In genomic region chr18:23227729-23228075, GRCh38 we compare ENCODE assay signal across 10 cellular contexts.
A peak's percentile ranks its signal among the peaks of the same experiment; 100 is the strongest.
DNase-seq lines count a peak whose midpoint lies in the region; ATAC-seq and TF ChIP-seq lines count a peak whose summit lies in the region.
"Had no signal": no experiment of that assay in that cellular context is flagged by ENCODE, and none has a peak within 500 bp of the region (broad histone marks: within the 10 kb centered on the region; RNA-seq: fewer than 3 reads in every experiment).

No MANE protein-coding gene starts in this region.

- H3K36me3 ChIP-seq in BLaER1 (no peaks in the 10 kb centered on the region), ascending aorta (no peaks in the 10 kb centered on the region), muscle layer of duodenum (ENCODE audit: control insufficient read depth in 1 of 2, insufficient read depth in 2 of 2, low read length in 2 of 2) (no peaks in the 10 kb centered on the region)

- H3K27ac ChIP-seq in BLaER1 (peak overlapping the region; percentile 68), ascending aorta (peak overlapping the region; percentile 96 to 97), muscle layer of duodenum (ENCODE audit: low read length) (peak overlapping the region; percentile 2)

- H3K9me3 ChIP-seq in BLaER1 (no peaks in the 10 kb centered on the region), ascending aorta (no peaks in the 10 kb centered on the region), muscle layer of duodenum (ENCODE audit: control insufficient read depth in 1 of 2, low read length in 2 of 2) (no peaks in the 10 kb centered on the region)

- H3K27me3 ChIP-seq in BLaER1 (no peaks in the 10 kb centered on the region), ascending aorta (no peaks in the 10 kb centered on the region), muscle layer of duodenum (ENCODE audit: low read depth, low read length) (no peaks in the 10 kb centered on the region)

- no peak for TF ChIP-seq CTCF in ascending aorta (IDR thresholded peaks at IDR 0.05)

- no peaks in the 10 kb centered on the region for H4K20me1 ChIP-seq in BLaER1

- intact Hi-C loops in ascending aorta (cut with DNase I) (loop anchor here (1.0 to 5.0 kb wide), 2 partner anchors 93 to 130 kb away; no protein-coding TSS in a partner anchor), posterior vena cava (cut with DNase I) (no loop called here)

- ATAC-seq in HG02870 (IDR thresholded peaks at IDR 0.05; ENCODE audit: unreplicated experiment): no peak

- DNase-seq in NCI-H1092 (lab: John Stamatoyannopoulos, UW): peak; percentile 88
- DNase-seq in ascending aorta (ENCODE audit: low spot score in 2 of 2): no peak
- DNase-seq in posterior vena cava (ENCODE audit: low spot score): no peak
- no peak for DNase-seq in NCI-H187 (lab: John Stamatoyannopoulos, UW)
- DNase-seq in NCI-H187 treated with DMSO at 0.1 percent for 48 hours (lab: John Stamatoyannopoulos, UW): no peak
- DNase-seq: mesendoderm; stimulated activated CD4-positive, alpha-beta T cell treated with anti-CD3 and anti-CD28 coated beads, Interleukin-4, amount 100 ng/mL, for 1 hour had no signal

- H3K9ac ChIP-seq in BLaER1: peak overlapping the region; percentile 49

- H3K4me2 ChIP-seq in BLaER1: peak overlapping the region; percentile 75

- H3K4me1 ChIP-seq in BLaER1 (peaks cover 86% of the 10 kb centered on the region), ascending aorta (peaks cover 23 to 55% of the 10 kb centered on the region in 2 donors), muscle layer of duodenum (ENCODE audit: control insufficient read depth in 1 of 2, insufficient read depth in 2 of 2, low read length in 2 of 2) (peaks cover 13 to 32% of the 10 kb centered on the region in 2 donors)

- H3K4me3 ChIP-seq in BLaER1 (no peak overlapping the region), ascending aorta (no peak overlapping the region), muscle layer of duodenum (ENCODE audit: low read depth in 1 of 2, low read length in 2 of 2) (no peak overlapping the region)

Comparison
In these comparisons a context has a peak if more than half of its experiments do, and no peak if none do; other contexts are left out.
1. H3K27ac ChIP-seq: peak in every context shown above with its lines; median percentile 96 in ascending aorta; 68 in BLaER1; 2 in muscle layer of duodenum.